20 cellular contexts compared by ENCODE assay signal in genomic region chr9:131744715-131745201, GRCh38. TPM values are rescaled to one million over a fixed set of nuclear protein-coding genes. Genes with fewer than 3 reads are reported as not detected.
DNase-seq lines count a peak whose midpoint lies in the region; ATAC-seq and TF ChIP-seq lines count a peak whose summit lies in the region.
"Had no signal": no experiment of that assay in that cellular context is flagged by ENCODE, and none has a peak within 500 bp of the region (broad histone marks: within the 10 kb centered on the region; RNA-seq: fewer than 3 reads in every experiment).

No MANE protein-coding gene starts in this region.

- H3K9ac ChIP-seq in mesendoderm (ENCODE audit: low read length) = no peak overlapping the region

- BruUV-seq in Caco-2 (replicated peaks; lab: Mats Ljungman, UMichigan) = no TSS peak

- H3K9me3 Mint-ChIP-seq in Caco-2 (ENCODE audit: unreplicated experiment) = no peaks in the 10 kb centered on the region
- H3K9me3 Mint-ChIP-seq in activated CD8-positive, alpha-beta T cell treated with anti-CD3 and anti-CD28 coated beads for 36 hours = no peaks in the 10 kb centered on the region
- H3K9me3 Mint-ChIP-seq: immature natural killer cell had no signal

- H3K27ac ChIP-seq in mesendoderm (ENCODE audit: low read depth, low read length) = no peak overlapping the region
- H3K27ac ChIP-seq: 22Rv1, esophagus muscularis mucosa, neutrophil, right atrium auricular region, thoracic aorta had no signal

- H3K79me1 ChIP-seq in mesendoderm (ENCODE audit: low read length) = no peaks in the 10 kb centered on the region

- DNase-seq in SIG-M5 treated with dmso at 0.1 percent for 504 hours (lab: John Stamatoyannopoulos, UW; ENCODE audit: unreplicated experiment) (peak; percentile 67), SIG-M5 (lab: John Stamatoyannopoulos, UW) (no peak), Caco-2 (peak; percentile 42 to 82), mesendoderm (peak; percentile 69), COLO829 (ENCODE audit: low spot score) (no peak), NCI-H524 (lab: John Stamatoyannopoulos, UW) (no peak)
- DNase-seq in activated CD8-positive, alpha-beta T cell treated with anti-CD3 and anti-CD28 coated beads for 36 hours = no peak
- DNase-seq: activated CD4-positive, CD25-positive, alpha-beta regulatory T cell treated with anti-CD3 and anti-CD28 coated beads, Interleukin-2, amount 50 U/mL, for 72 hours; dorsolateral prefrontal cortex; glutamatergic neuron; immature natural killer cell; mesenchymal stem cell; NCI-H2107; NCI-H774 had no signal

- intact Hi-C loops in Caco-2 (cut with micrococcal nuclease; ENCODE audit: unreplicated experiment) = loop anchor here (5.0 to 10.0 kb wide), 2 partner anchors 242 to 390 kb away; partner anchors contain the start of gene POMT1
- intact Hi-C loops in activated CD8-positive, alpha-beta T cell treated with anti-CD3 and anti-CD28 coated beads for 36 hours (cut with micrococcal nuclease) = loop anchor here (2.0 kb wide), 1 partner anchor 154 kb away; no protein-coding TSS in a partner anchor

- CTCF ChIA-PET in Caco-2 (lab: Charles Lee) = interaction anchor here (0.5 to 1.0 kb wide), 5 partner anchors 11 to 491 kb away, joined by 3 to 5 read pairs (median 3); no protein-coding TSS in a partner anchor
- CTCF ChIA-PET in activated CD8-positive, alpha-beta T cell treated with anti-CD3 and anti-CD28 coated beads for 36 hours (lab: Charles Lee) = interaction anchor here (0.8 to 8.4 kb wide), 9 partner anchors 11 to 395 kb away, joined by 3 to 115 read pairs (median 4); no protein-coding TSS in a partner anchor

- POLR2A ChIA-PET in Caco-2 (lab: Charles Lee) = no interaction called here
- POLR2A ChIA-PET in activated CD8-positive, alpha-beta T cell treated with anti-CD3 and anti-CD28 coated beads for 36 hours (lab: Charles Lee) = interaction anchor here (1.0 kb wide), 1 partner anchor 94 kb away, joined by 3 read pairs; no protein-coding TSS in a partner anchor

- no peak overlapping the region for H3K18ac ChIP-seq in mesendoderm (ENCODE audit: low read length)

- no peaks in the 10 kb centered on the region for H3K27me3 Mint-ChIP-seq in Caco-2 (ENCODE audit: insufficient read depth, unreplicated experiment)
- H3K27me3 Mint-ChIP-seq in activated CD8-positive, alpha-beta T cell treated with anti-CD3 and anti-CD28 coated beads for 36 hours = no peaks in the 10 kb centered on the region

- no peak for ATAC-seq in activated CD8-positive, alpha-beta T cell treated with anti-CD3 and anti-CD28 coated beads for 36 hours
- no peak for ATAC-seq in HG02798 (IDR thresholded peaks at IDR 0.05; ENCODE audit: poor library complexity, unreplicated experiment)

- H3K36me3 ChIP-seq in Caco-2 (ENCODE audit: control insufficient read depth, insufficient read depth, low read length) = no peaks in the 10 kb centered on the region; the same call in 1 of the 2 replicates
- no peaks in the 10 kb centered on the region for H3K36me3 ChIP-seq in mesendoderm (ENCODE audit: control insufficient read depth, insufficient read depth, low read length)
- H3K36me3 ChIP-seq: esophagus muscularis mucosa, neutrophil, right atrium auricular region, thoracic aorta had no signal

- no peaks in the 10 kb centered on the region for H3K79me2 ChIP-seq in mesendoderm (ENCODE audit: control insufficient read depth, insufficient read depth, low read length)

- H2BK5ac ChIP-seq in mesendoderm (ENCODE audit: low read length) = no peak overlapping the region

- no CpG with 5 or more reads among the region's 8 CpGs for WGBS in mesendoderm (ENCODE audit: extremely low coverage, insufficient coverage, low lambda C conversion rate)

- no peak overlapping the region for H4K8ac ChIP-seq in mesendoderm (ENCODE audit: low read depth, low read length)

- H3K23ac ChIP-seq in mesendoderm (ENCODE audit: low read length) = no peak overlapping the region

- no peak overlapping the region for H3K56ac ChIP-seq in mesendoderm (ENCODE audit: low read length)

- H2BK120ac ChIP-seq in mesendoderm (ENCODE audit: low read depth, low read length) = no peak overlapping the region

- peaks cover 10% of the 10 kb centered on the region; the same call in 1 of the 2 replicates for H3K4me1 ChIP-seq in Caco-2
- no peaks in the 10 kb centered on the region for H3K4me1 ChIP-seq in mesendoderm (ENCODE audit: control insufficient read depth, low read depth, low read length)

- H2AK5ac ChIP-seq in mesendoderm (ENCODE audit: low read length) = no peak overlapping the region

- no peak overlapping the region for H4K5ac ChIP-seq in mesendoderm (ENCODE audit: low read length)

- H3K4me3 ChIP-seq in Caco-2 (ENCODE audit: low read depth, low read length) (no peak overlapping the region), mesendoderm (ENCODE audit: low read length) (no peak overlapping the region)
- H3K4me3 ChIP-seq: dorsolateral prefrontal cortex, esophagus muscularis mucosa, right atrium auricular region, thoracic aorta had no signal

- no peaks in the 10 kb centered on the region for H3K27me3 ChIP-seq in Caco-2 (replicated peaks; ENCODE audit: control insufficient read depth, insufficient read depth, low read length)
- H3K27me3 ChIP-seq in mesendoderm (ENCODE audit: insufficient read depth, low read length, poor library complexity) = no peaks in the 10 kb centered on the region
- H3K27me3 ChIP-seq: dorsolateral prefrontal cortex, esophagus muscularis mucosa, neutrophil, right atrium auricular region had no signal

- peak overlapping the region; percentile 16 for H3K27ac Mint-ChIP-seq in Caco-2 (ENCODE audit: unreplicated experiment)
- peak overlapping the region; percentile 87 for H3K27ac Mint-ChIP-seq in activated CD8-positive, alpha-beta T cell treated with anti-CD3 and anti-CD28 coated beads for 36 hours
- H3K27ac Mint-ChIP-seq: immature natural killer cell had no signal

- no peak for TF ChIP-seq CTCF in Caco-2 (IDR thresholded peaks at IDR 0.05; ENCODE audit: insufficient read depth in 1 of 2, low read depth in 1 of 2, low read length in 1 of 2, severe bottlenecking in 1 of 2, unreplicated experiment in 1 of 2)
- no peak for TF ChIP-seq CTCF in activated CD8-positive, alpha-beta T cell treated with anti-CD3 and anti-CD28 coated beads for 36 hours (IDR thresholded peaks at IDR 0.05)

- no peaks in the 10 kb centered on the region for H3K4me1 Mint-ChIP-seq in Caco-2 (ENCODE audit: low read depth, unreplicated experiment)
- H3K4me1 Mint-ChIP-seq in activated CD8-positive, alpha-beta T cell treated with anti-CD3 and anti-CD28 coated beads for 36 hours (ENCODE audit: low read depth) = peaks cover 36% of the 10 kb centered on the region
- H3K4me1 Mint-ChIP-seq: immature natural killer cell had no signal

- H2BK15ac ChIP-seq in mesendoderm (replicated peaks; ENCODE audit: low read depth) = no peak overlapping the region

- no peaks in the 10 kb centered on the region for H3K36me3 Mint-ChIP-seq in Caco-2 (ENCODE audit: insufficient read depth, unreplicated experiment)
- no peaks in the 10 kb centered on the region for H3K36me3 Mint-ChIP-seq in activated CD8-positive, alpha-beta T cell treated with anti-CD3 and anti-CD28 coated beads for 36 hours (ENCODE audit: low read depth)
- H3K36me3 Mint-ChIP-seq: immature natural killer cell had no signal

- no peak overlapping the region for H3K4me2 ChIP-seq in mesendoderm (ENCODE audit: low read length)

- H3K4ac ChIP-seq in mesendoderm (ENCODE audit: low read depth, low read length) = no peak overlapping the region

- H3K9me3 ChIP-seq in Caco-2 = no peaks in the 10 kb centered on the region; the same call in 1 of the 2 replicates
- H3K9me3 ChIP-seq: esophagus muscularis mucosa, neutrophil, right atrium auricular region, thoracic aorta had no signal

- no peak overlapping the region for H3K4me3 Mint-ChIP-seq in Caco-2 (ENCODE audit: unreplicated experiment)
- H3K4me3 Mint-ChIP-seq in activated CD8-positive, alpha-beta T cell treated with anti-CD3 and anti-CD28 coated beads for 36 hours = no peak overlapping the region
- H3K4me3 Mint-ChIP-seq: immature natural killer cell had no signal

RNA-seq across cellular contexts. Expression of gene RAPGEF1, which starts 4.9 kb away (rescaled TPM):
- total RNA-seq in Caco-2 (2022) = 71.5 and 75.4 TPM in 2 replicates
- 10 to 100 TPM; 84.5 to 85.2 TPM for total RNA-seq in activated CD8-positive, alpha-beta T cell treated with anti-CD3 and anti-CD28 coated beads for 36 hours
- 43.2 TPM for polyA plus RNA-seq in mesendoderm (2013, experiment 1 of 2)
- 44.5 TPM for polyA plus RNA-seq in mesendoderm (2013, experiment 2 of 2)

Comparison
In these comparisons a context has a peak if more than half of its experiments do, and no peak if none do; other contexts are left out.
1. DNase-seq: peak in SIG-M5 treated with dmso at 0.1 percent for 504 hours (single experiment), Caco-2 (2 of 2) and mesendoderm (single experiment); none in SIG-M5 (single experiment), activated CD8-positive, alpha-beta T cell treated with anti-CD3 and anti-CD28 coated beads for 36 hours (single experiment), COLO829 (single experiment) and NCI-H524 (0 of 2).